Comparison of ENCODE assay signal across 15 cellular contexts in the genomic region with DNA sequence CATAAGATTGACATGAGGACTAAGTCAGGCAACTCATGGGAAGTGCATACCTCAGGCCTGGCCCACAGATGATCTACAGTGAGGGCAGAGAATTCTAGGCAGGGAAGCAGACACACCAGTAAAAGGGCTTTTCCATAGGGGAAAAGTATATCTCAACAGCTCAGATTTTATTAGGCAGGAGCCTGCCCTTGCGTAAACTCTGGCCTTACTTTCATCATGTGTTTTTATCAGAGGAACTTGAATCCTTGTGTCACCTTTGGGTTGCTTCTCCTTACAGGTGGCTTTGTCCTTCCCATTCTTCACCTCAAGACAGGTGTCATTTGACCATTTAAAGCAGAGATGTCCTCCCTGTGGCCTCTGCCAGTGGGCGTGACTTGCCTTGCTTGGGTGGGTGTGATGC.
DNase-seq lines count a peak whose midpoint lies in the region; ATAC-seq and TF ChIP-seq lines count a peak whose summit lies in the region.
"Had no signal": no experiment of that assay in that cellular context is flagged by ENCODE, and none has a peak within 500 bp of the region (broad histone marks: within the 10 kb centered on the region; RNA-seq: fewer than 3 reads in every experiment).

No MANE protein-coding gene starts in this region.

- no peak for ATAC-seq in DND-41 (ENCODE audit: insufficient read depth, low read depth)
- ATAC-seq in HG02623 (IDR thresholded peaks at IDR 0.05; ENCODE audit: unreplicated experiment) = no peak

- no TSS peak for BruUV-seq in PC-9 (replicated peaks; lab: Mats Ljungman, UMichigan)

- POLR2A ChIA-PET in PC-9 (lab: Charles Lee; ENCODE audit: unreplicated experiment) = no interaction called here

- H3K4me1 ChIP-seq in DND-41 (ENCODE audit: insufficient read depth, low read length) (peaks cover 50% of the 10 kb centered on the region), PC-9 (replicated peaks; ENCODE audit: insufficient read depth) (peaks cover 8% of the 10 kb centered on the region; the same call in 1 of the 2 replicates)
- H3K4me1 ChIP-seq: BE2C had no signal

- H4K20me1 ChIP-seq in DND-41 (ENCODE audit: insufficient read depth, low read length) (peaks cover 65% of the 10 kb centered on the region), PC-9 (ENCODE audit: insufficient read depth) (no peaks in the 10 kb centered on the region)

- H2AFZ ChIP-seq in DND-41 (ENCODE audit: low read depth, low read length) (no peak overlapping the region), PC-9 (no peak overlapping the region)

- H3K9me2 ChIP-seq in PC-9 (ENCODE audit: insufficient read depth) = no peaks in the 10 kb centered on the region

- no peak overlapping the region for H3K4me3 ChIP-seq in DND-41 (ENCODE audit: low read depth in 1 of 2, low read length in 2 of 2)
- H3K4me3 ChIP-seq in PC-9 = no peak overlapping the region

- H3K79me2 ChIP-seq in DND-41 (ENCODE audit: insufficient read depth, low read length) = peaks cover 100% of the 10 kb centered on the region
- H3K79me2 ChIP-seq in PC-9 (ENCODE audit: low read depth) = no peaks in the 10 kb centered on the region

- DNase-seq in DND-41 (no peak), PC-9 (no peak), islet precursor cell (peak; percentile 11), progenitor cell of endocrine pancreas (ENCODE audit: low spot score, unreplicated experiment) (no peak), cardiac septum (ENCODE audit: low spot score) (no peak)
- DNase-seq in stimulated activated CD4-positive, alpha-beta T cell treated with anti-CD3 and anti-CD28 coated beads, Interleukin-4, amount 100 ng/mL, for 4 hours = no peak
- DNase-seq: BE2C; CD4-positive, alpha-beta memory T cell; DMS153; DMS79 treated with DMSO at 0.1 percent for 48 hours; GDM1; HCEC 1CT; IMR-90 had no signal

- intact Hi-C loops in PC-9 (cut with micrococcal nuclease; ENCODE audit: unreplicated experiment) (no loop called here), cardiac septum (cut with DNase I) (no loop called here)

- no peaks in the 10 kb centered on the region for H3K27me3 ChIP-seq in DND-41 (ENCODE audit: insufficient read depth, low read length, poor library complexity)
- H3K27me3 ChIP-seq in PC-9 (ENCODE audit: insufficient read depth, low read depth) = peaks cover 6% of the 10 kb centered on the region; the same call in 1 of the 2 replicates
- H3K27me3 ChIP-seq: BE2C had no signal

- no peaks in the 10 kb centered on the region for H3K27me3 Mint-ChIP-seq in progenitor cell of endocrine pancreas
- H3K27me3 Mint-ChIP-seq: CD4-positive, alpha-beta memory T cell had no signal

- CTCF ChIA-PET in PC-9 (lab: Charles Lee) = no interaction called here

- H3K36me3 ChIP-seq in DND-41 (ENCODE audit: insufficient read depth, low read length) (peaks cover 91% of the 10 kb centered on the region), PC-9 (ENCODE audit: low read depth) (no peaks in the 10 kb centered on the region)

- H3K9me3 Mint-ChIP-seq in progenitor cell of endocrine pancreas (ENCODE audit: low read depth) = peaks cover 6% of the 10 kb centered on the region

- H3K9me3 ChIP-seq in DND-41 (ENCODE audit: insufficient read depth, low read length, severe bottlenecking) = no peaks in the 10 kb centered on the region
- peaks cover 4% of the 10 kb centered on the region; the same call in 1 of the 2 replicates for H3K9me3 ChIP-seq in PC-9 (ENCODE audit: insufficient read depth, low read depth)

- TF ChIP-seq CTCF in DND-41 (IDR thresholded peaks at IDR 0.05; ENCODE audit: borderline replicate concordance, extremely low read depth, low read length, poor library complexity, severe bottlenecking) = no peak
- no peak for TF ChIP-seq CTCF in PC-9 (conservative IDR thresholded peaks at IDR 0.05)
- TF ChIP-seq CTCF in progenitor cell of endocrine pancreas (IDR thresholded peaks at IDR 0.05; ENCODE audit: unreplicated experiment) = no peak

- no peak overlapping the region for H3K9ac ChIP-seq in DND-41 (ENCODE audit: low read depth, low read length)

- H3K4me3 Mint-ChIP-seq in progenitor cell of endocrine pancreas (ENCODE audit: low read depth) = no peak overlapping the region
- H3K4me3 Mint-ChIP-seq: CD4-positive, alpha-beta memory T cell had no signal

- H3K36me3 Mint-ChIP-seq in progenitor cell of endocrine pancreas (ENCODE audit: insufficient read depth) = peaks cover 27% of the 10 kb centered on the region

- H3K27ac ChIP-seq in DND-41 (ENCODE audit: low read length) (peak overlapping the region; percentile 64), PC-9 (peak overlapping the region; percentile 53)
- H3K27ac ChIP-seq: C4-2B had no signal

- H3F3A ChIP-seq in PC-9 (ENCODE audit: insufficient read depth, low read depth) = no peaks in the 10 kb centered on the region

- H3K27ac Mint-ChIP-seq in progenitor cell of endocrine pancreas = peak overlapping the region; percentile 37
- H3K27ac Mint-ChIP-seq: CD4-positive, alpha-beta memory T cell had no signal

- H3K4me1 Mint-ChIP-seq in progenitor cell of endocrine pancreas (ENCODE audit: low read depth) = peaks cover 6% of the 10 kb centered on the region

- H3K4me2 ChIP-seq in DND-41 (ENCODE audit: insufficient read depth, low read length) (no peak overlapping the region), PC-9 (no peak overlapping the region)
